In genomic region chr10:77392851-77393250, GRCh38 we compare ENCODE assay signal across 1 cellular context.
TF ChIP-seq lines count a peak whose summit lies in the region.

No MANE protein-coding gene starts in this region.

TF ChIP-seq in HepG2, 621 proteins besides CTCF, POLR2A, EP300 and RAD21 (continued from another document):
- TF ChIP-seq, protein P1, sequence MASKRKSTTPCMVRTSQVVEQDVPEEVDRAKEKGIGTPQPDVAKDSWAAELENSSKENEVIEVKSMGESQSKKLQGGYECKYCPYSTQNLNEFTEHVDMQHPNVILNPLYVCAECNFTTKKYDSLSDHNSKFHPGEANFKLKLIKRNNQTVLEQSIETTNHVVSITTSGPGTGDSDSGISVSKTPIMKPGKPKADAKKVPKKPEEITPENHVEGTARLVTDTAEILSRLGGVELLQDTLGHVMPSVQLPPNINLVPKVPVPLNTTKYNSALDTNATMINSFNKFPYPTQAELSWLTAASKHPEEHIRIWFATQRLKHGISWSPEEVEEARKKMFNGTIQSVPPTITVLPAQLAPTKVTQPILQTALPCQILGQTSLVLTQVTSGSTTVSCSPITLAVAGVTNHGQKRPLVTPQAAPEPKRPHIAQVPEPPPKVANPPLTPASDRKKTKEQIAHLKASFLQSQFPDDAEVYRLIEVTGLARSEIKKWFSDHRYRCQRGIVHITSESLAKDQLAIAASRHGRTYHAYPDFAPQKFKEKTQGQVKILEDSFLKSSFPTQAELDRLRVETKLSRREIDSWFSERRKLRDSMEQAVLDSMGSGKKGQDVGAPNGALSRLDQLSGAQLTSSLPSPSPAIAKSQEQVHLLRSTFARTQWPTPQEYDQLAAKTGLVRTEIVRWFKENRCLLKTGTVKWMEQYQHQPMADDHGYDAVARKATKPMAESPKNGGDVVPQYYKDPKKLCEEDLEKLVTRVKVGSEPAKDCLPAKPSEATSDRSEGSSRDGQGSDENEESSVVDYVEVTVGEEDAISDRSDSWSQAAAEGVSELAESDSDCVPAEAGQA (IDR thresholded peaks at IDR 0.05; ENCODE audit: low read depth): no peak
- TF ChIP-seq, protein P1 (CRISPR knock-in tag; IDR thresholded peaks at IDR 0.05; ENCODE audit: borderline replicate concordance): no peak
- TF ChIP-seq POGZ (CRISPR knock-in tag; IDR thresholded peaks at IDR 0.05) (no peak), E2F1 (CRISPR knock-in tag; IDR thresholded peaks at IDR 0.05) (no peak), ZBTB38 (CRISPR knock-in tag; IDR thresholded peaks at IDR 0.05) (no peak), ZNF33A (CRISPR knock-in tag; IDR thresholded peaks at IDR 0.05; ENCODE audit: borderline replicate concordance) (no peak), NRL (CRISPR knock-in tag; IDR thresholded peaks at IDR 0.05; ENCODE audit: borderline replicate concordance) (no peak)
